21 cellular contexts compared by ENCODE assay signal in the genomic region with DNA sequence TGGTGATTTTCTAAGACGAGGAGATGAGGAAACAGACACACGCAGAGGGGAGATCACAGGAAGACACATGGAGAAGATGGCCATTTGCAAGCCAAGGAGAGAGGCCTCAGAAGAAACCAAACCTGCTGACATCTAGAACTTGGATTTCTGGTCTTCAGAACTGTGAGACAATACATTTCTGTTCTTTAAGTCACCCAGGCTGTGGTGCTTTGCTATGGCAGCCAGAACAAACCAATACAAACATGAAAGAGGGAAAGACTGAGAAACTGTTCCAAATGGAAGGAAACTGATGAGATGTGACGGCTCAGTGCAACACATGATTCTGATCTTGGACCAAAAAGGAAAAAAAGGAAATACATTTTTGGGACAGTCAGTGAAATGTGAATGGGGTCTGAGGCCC.
"Had no signal": no experiment of that assay in that cellular context is flagged by ENCODE, and none has a peak within 500 bp of the region (broad histone marks: within the 10 kb centered on the region; RNA-seq: fewer than 3 reads in every experiment).

No MANE protein-coding gene starts in this region.

- H3K27me3 ChIP-seq: esophagus muscularis mucosa, right lobe of liver, testis had no signal

- H3K27ac Mint-ChIP-seq: activated naive CD4-positive, alpha-beta T cell treated with anti-CD3 and anti-CD28 coated beads, Interleukin-2, amount 50 U/mL, for 24 hours; brain; immature natural killer cell; stimulated activated memory B cell treated with anti-CD40 and anti-IgM and Interleukin-4, amounts not matched to agents 10 μg/mL and 1 μg/mL and 100 μg/mL, for 72 hours; T-helper 17 cell had no signal

- H3K27me3 Mint-ChIP-seq: activated naive CD4-positive, alpha-beta T cell treated with anti-CD3 and anti-CD28 coated beads, Interleukin-2, amount 50 U/mL, for 24 hours; brain had no signal

- H3K27ac ChIP-seq: esophagus muscularis mucosa, left ventricle myocardium inferior, right lobe of liver, testis, VCaP had no signal

- H3K36me3 ChIP-seq: esophagus muscularis mucosa, left ventricle myocardium inferior, right lobe of liver had no signal

- H3K4me3 Mint-ChIP-seq: activated naive CD4-positive, alpha-beta T cell treated with anti-CD3 and anti-CD28 coated beads, Interleukin-2, amount 50 U/mL, for 24 hours; brain; immature natural killer cell; neural crest cell; stimulated activated memory B cell treated with anti-CD40 and anti-IgM and Interleukin-4, amounts not matched to agents 10 μg/mL and 1 μg/mL and 100 μg/mL, for 72 hours; T-helper 17 cell had no signal

- DNase-seq: activated CD4-positive, alpha-beta T cell treated with anti-CD3 and anti-CD28 coated beads for 1 hour; activated CD8-positive, alpha-beta memory T cell treated with anti-CD3 and anti-CD28 coated beads for 24 hours; activated CD8-positive, alpha-beta memory T cell treated with anti-CD3 and anti-CD28 coated beads, Interleukin-2, amount 50 U/mL, for 48 hours; activated gamma-delta T cell; central memory CD4-positive, alpha-beta T cell; effector CD4-positive, alpha-beta T cell; immature natural killer cell; kidney glomerular epithelial cell; left ventricle myocardium inferior; mammary epithelial cell; midbrain; right lobe of liver; stimulated activated CD4-positive, alpha-beta T cell treated with anti-CD3 and anti-CD28 coated beads, Interleukin-4, amount 100 ng/mL, for 4 hours; T-helper 17 cell; testis had no signal

- H3K36me3 Mint-ChIP-seq: activated naive CD4-positive, alpha-beta T cell treated with anti-CD3 and anti-CD28 coated beads, Interleukin-2, amount 50 U/mL, for 24 hours; brain; immature natural killer cell; stimulated activated memory B cell treated with anti-CD40 and anti-IgM and Interleukin-4, amounts not matched to agents 10 μg/mL and 1 μg/mL and 100 μg/mL, for 72 hours had no signal

- H3K4me3 ChIP-seq: esophagus muscularis mucosa, left ventricle myocardium inferior, right lobe of liver, testis had no signal

- H3K9me3 Mint-ChIP-seq: activated naive CD4-positive, alpha-beta T cell treated with anti-CD3 and anti-CD28 coated beads, Interleukin-2, amount 50 U/mL, for 24 hours; immature natural killer cell; stimulated activated memory B cell treated with anti-CD40 and anti-IgM and Interleukin-4, amounts not matched to agents 10 μg/mL and 1 μg/mL and 100 μg/mL, for 72 hours had no signal

- H3K4me1 Mint-ChIP-seq: activated naive CD4-positive, alpha-beta T cell treated with anti-CD3 and anti-CD28 coated beads, Interleukin-2, amount 50 U/mL, for 24 hours had no signal

- ATAC-seq: right lobe of liver; stimulated activated memory B cell treated with anti-CD40 and anti-IgM and Interleukin-4, amounts not matched to agents 10 μg/mL and 1 μg/mL and 100 μg/mL, for 72 hours; T-helper 17 cell had no signal

- H3K9me3 ChIP-seq: esophagus muscularis mucosa, left ventricle myocardium inferior, right lobe of liver, testis had no signal
